In genomic region chr11:59556883-59557205, GRCh38 we compare ENCODE assay signal across 8 cellular contexts. TPM values are rescaled to one million over a fixed set of nuclear protein-coding genes. Genes with fewer than 3 reads are reported as not detected.
DNase-seq lines count a peak whose midpoint lies in the region; ATAC-seq and TF ChIP-seq lines count a peak whose summit lies in the region.

No MANE protein-coding gene starts in this region.

- H3K4me3 ChIP-seq in iPS DF 6.9 (ENCODE audit: low read length) (peak overlapping the region; percentile 49; the same call in 1 of the 2 replicates), upper lobe of left lung (peak overlapping the region in 3 of 4 donors; percentile 31 to 43 (median 32))
- no peak overlapping the region for H3K4me3 ChIP-seq in effector memory CD4-positive, alpha-beta T cell (ENCODE audit: insufficient read depth, low read depth, low read length, poor library complexity, severe bottlenecking)

- WGBS in iPS DF 6.9 (ENCODE audit: insufficient coverage, insufficient read length): no CpG with 5 or more reads among the region's 11 CpGs
- WGBS in upper lobe of left lung, 2 donors: 22 to 33% methylated on average over 11 of the region's 11 CpGs

- H3K27me3 ChIP-seq in iPS DF 6.9 (ENCODE audit: control insufficient read depth, insufficient read depth, low read length) (no peaks in the 10 kb centered on the region), upper lobe of left lung (no peaks in the 10 kb centered on the region)
- H3K27me3 ChIP-seq in effector memory CD4-positive, alpha-beta T cell (replicated peaks; ENCODE audit: control insufficient read depth, insufficient read depth, low read length, poor library complexity, severe bottlenecking): no peaks in the 10 kb centered on the region

- H3K4me1 ChIP-seq in iPS DF 6.9 (ENCODE audit: control insufficient read depth, insufficient read depth, low read length): peaks cover 2% of the 10 kb centered on the region; the same call in 1 of the 2 replicates
- peaks cover 3 to 43% (median 17%) of the 10 kb centered on the region in 4 donors for H3K4me1 ChIP-seq in upper lobe of left lung
- peaks cover 4% of the 10 kb centered on the region for H3K4me1 ChIP-seq in effector memory CD4-positive, alpha-beta T cell (ENCODE audit: control insufficient read depth, insufficient read depth, low read length, poor library complexity, severe bottlenecking)

- H3K27ac ChIP-seq in iPS DF 6.9 (ENCODE audit: low read length) (no peak overlapping the region), upper lobe of left lung (peak overlapping the region in 2 of 4 donors; percentile 19 to 70)
- no peak overlapping the region for H3K27ac ChIP-seq in effector memory CD4-positive, alpha-beta T cell (ENCODE audit: insufficient read depth, low read length, poor library complexity, severe bottlenecking)

- no peak for ATAC-seq in upper lobe of left lung (ENCODE audit: low FRiP score in 2 of 2)

- no peak for TF ChIP-seq CTCF in upper lobe of left lung (IDR thresholded peaks at IDR 0.05)

- DNase-seq in DMS 273 (lab: John Stamatoyannopoulos, UW; ENCODE audit: unreplicated experiment) (peak; percentile 75), DMS 273 treated with DMSO at 0.1 percent for 48 hours (lab: John Stamatoyannopoulos, UW) (no peak), HK-2 (ENCODE audit: unreplicated experiment) (peak; percentile 22), UCSD-AML1 (lab: John Stamatoyannopoulos, UW; ENCODE audit: unreplicated experiment) (peak; percentile 35), iPS DF 6.9 (ENCODE audit: low read depth, low spot score) (no peak), upper lobe of left lung (no peak), SHP77 treated with DMSO at 0.1 percent for 48 hours (lab: John Stamatoyannopoulos, UW) (no peak)
- DNase-seq in effector memory CD4-positive, alpha-beta T cell: no peak

- H3K36me3 ChIP-seq in iPS DF 6.9 (ENCODE audit: control insufficient read depth, insufficient read depth, low read length) (no peaks in the 10 kb centered on the region), upper lobe of left lung (no peaks in the 10 kb centered on the region)
- H3K36me3 ChIP-seq in effector memory CD4-positive, alpha-beta T cell (ENCODE audit: control insufficient read depth, insufficient read depth, low read length): no peaks in the 10 kb centered on the region

- no peak for TF ChIP-seq EP300 in upper lobe of left lung (IDR thresholded peaks at IDR 0.05)

- H3K9me3 ChIP-seq in iPS DF 6.9 (ENCODE audit: control insufficient read depth, insufficient read depth, low read length): no peaks in the 10 kb centered on the region
- H3K9me3 ChIP-seq in upper lobe of left lung: no peaks in the 10 kb centered on the region
- H3K9me3 ChIP-seq in effector memory CD4-positive, alpha-beta T cell (ENCODE audit: control insufficient read depth, low read length): no peaks in the 10 kb centered on the region

- no peak for TF ChIP-seq POLR2A in upper lobe of left lung (IDR thresholded peaks at IDR 0.05)

RNA-seq across cellular contexts. Expression of gene OR4D9, which starts 45.5 kb away (rescaled TPM):
- not detected for total RNA-seq in upper lobe of left lung

RNA-seq across cellular contexts. Expression of gene OR4D11, which starts 53.5 kb away (rescaled TPM):
- not detected for total RNA-seq in upper lobe of left lung

RNA-seq across cellular contexts. Expression of gene OSBP, which starts 58.7 kb away (rescaled TPM):
- 10 to 100 TPM; 24.4 to 52.6 (median 35.0) TPM for total RNA-seq in upper lobe of left lung

Comparison
In these comparisons a context has a peak if more than half of its experiments do, and no peak if none do; other contexts are left out.
1. DNase-seq: peak in DMS 273 (single experiment), HK-2 (single experiment) and UCSD-AML1 (single experiment); none in DMS 273 treated with DMSO at 0.1 percent for 48 hours (single experiment), iPS DF 6.9 (single experiment), upper lobe of left lung (0 of 2), SHP77 treated with DMSO at 0.1 percent for 48 hours (single experiment) and effector memory CD4-positive, alpha-beta T cell (0 of 3).